In genomic region chr12:89525824-89526770, GRCh38 we compare ENCODE assay signal across 1 cellular context.
A peak's percentile ranks its signal among the peaks of the same experiment; 100 is the strongest.
TF ChIP-seq lines count a peak whose summit lies in the region.

TSS of gene POC1B (minus strand) at chr12:89526047. CDS start at chr12:89525895, 152 bp downstream.

TF ChIP-seq in K562, 482 proteins besides CTCF, POLR2A, EP300 and RAD21 (continued from another document and continues in another):
- TF ChIP-seq CHAMP1 (IDR thresholded peaks at IDR 0.05) (peak; percentile 77; the same call in 1 of the 2 replicates), ARNT (IDR thresholded peaks at IDR 0.05) (peak; percentile 69 to 87; a peak in 3 of 4 replicates), ZC3H4 (CRISPR knock-in tag; IDR thresholded peaks at IDR 0.05; ENCODE audit: borderline replicate concordance) (no peak), HMBOX1 (IDR thresholded peaks at IDR 0.05) (peak; percentile 90), PCBP2 (IDR thresholded peaks at IDR 0.05; ENCODE audit: low read depth, low read length, poor library complexity, severe bottlenecking) (no peak), NR0B1 (IDR thresholded peaks at IDR 0.05; ENCODE audit: partially characterized antibody) (no peak), SUPT5H (IDR thresholded peaks at IDR 0.05) (peak; percentile 46), TBL1XR1 (IDR thresholded peaks at IDR 0.05; ENCODE audit: low read length in 2 of 2) (no peak; a peak in 2 of 4 replicates), HNRNPL (IDR thresholded peaks at IDR 0.05; ENCODE audit: low read depth, low read length) (no peak), ZNF639 (CRISPR knock-in tag; conservative IDR thresholded peaks at IDR 0.05 in 1 of 2, IDR thresholded peaks at IDR 0.05 in 1 of 2) (peak in 1 of 2 experiments; percentile 33; a peak in 1 of 4 replicates), MCM5 (IDR thresholded peaks at IDR 0.05; ENCODE audit: low read depth) (no peak), ATF7 (IDR thresholded peaks at IDR 0.05) (peak; percentile 85), CGGBP1 (CRISPR knock-in tag; IDR thresholded peaks at IDR 0.05) (no peak), SREBF2 (CRISPR knock-in tag; IDR thresholded peaks at IDR 0.05) (no peak), MTA2 (IDR thresholded peaks at IDR 0.05; ENCODE audit: low read depth) (no peak), MBD2 (IDR thresholded peaks at IDR 0.05; ENCODE audit: borderline replicate concordance, low read depth) (peak; percentile 50; the same call in 1 of the 2 replicates), HDAC2 (IDR thresholded peaks at IDR 0.05) (peak; percentile 65; the same call in 1 of the 2 replicates), ATF6 (CRISPR knock-in tag; IDR thresholded peaks at IDR 0.05) (no peak), SREBF1 (IDR thresholded peaks at IDR 0.05; ENCODE audit: borderline replicate concordance, low read depth, low read length) (no peak), STAT5A (IDR thresholded peaks at IDR 0.05; ENCODE audit: borderline replicate concordance, low read length) (no peak), GMEB1 (CRISPR knock-in tag; IDR thresholded peaks at IDR 0.05) (no peak), MTF1 (CRISPR knock-in tag; IDR thresholded peaks at IDR 0.05; ENCODE audit: borderline replicate concordance) (no peak), ZNF609 (CRISPR knock-in tag; IDR thresholded peaks at IDR 0.05; ENCODE audit: borderline replicate concordance) (0 out of 2 replicates have a peak, but pooled peaks have one; percentile 61), ZNF57 (CRISPR knock-in tag; IDR thresholded peaks at IDR 0.05) (no peak), ZNF551 (CRISPR knock-in tag; IDR thresholded peaks at IDR 0.05) (no peak), GATA2 (CRISPR knock-in tag; IDR thresholded peaks at IDR 0.05) (no peak), U2AF1 (optimal IDR thresholded peaks at IDR 0.05; ENCODE audit: low read depth, low read length) (no peak), POLR3A (IDR thresholded peaks at IDR 0.05; ENCODE audit: borderline replicate concordance, extremely low read depth, insufficient read depth, insufficient read length) (no peak), EWSR1 (IDR thresholded peaks at IDR 0.05; ENCODE audit: borderline replicate concordance, low read depth, partially characterized antibody) (no peak), BRF2 (IDR thresholded peaks at IDR 0.05; ENCODE audit: borderline replicate concordance, insufficient read depth, insufficient read length) (no peak), ELK1 (CRISPR knock-in tag; IDR thresholded peaks at IDR 0.05) (no peak), CTCFL (IDR thresholded peaks at IDR 0.05; ENCODE audit: borderline replicate concordance, insufficient read depth, low read depth, low read length, poor library complexity, severe bottlenecking) (no peak), KAT2B (IDR thresholded peaks at IDR 0.05; ENCODE audit: low read depth, low read length) (no peak), ZNF507 (tag; conservative IDR thresholded peaks at IDR 0.05) (no peak), ETS2 (tag; IDR thresholded peaks at IDR 0.05; ENCODE audit: borderline replicate concordance, poor library complexity, severe bottlenecking) (no peak), KDM2B (CRISPR knock-in tag; IDR thresholded peaks at IDR 0.05) (no peak), DIDO1 (tag; IDR thresholded peaks at IDR 0.05; ENCODE audit: low read depth) (peak; percentile 96), ZNF143 (CRISPR knock-in tag; IDR thresholded peaks at IDR 0.05) (no peak), GTF2E2 (tag; IDR thresholded peaks at IDR 0.05) (no peak), PTRF (tag; IDR thresholded peaks at IDR 0.05) (no peak)
